Comparison of ENCODE assay signal across 17 cellular contexts in the genomic region with DNA sequence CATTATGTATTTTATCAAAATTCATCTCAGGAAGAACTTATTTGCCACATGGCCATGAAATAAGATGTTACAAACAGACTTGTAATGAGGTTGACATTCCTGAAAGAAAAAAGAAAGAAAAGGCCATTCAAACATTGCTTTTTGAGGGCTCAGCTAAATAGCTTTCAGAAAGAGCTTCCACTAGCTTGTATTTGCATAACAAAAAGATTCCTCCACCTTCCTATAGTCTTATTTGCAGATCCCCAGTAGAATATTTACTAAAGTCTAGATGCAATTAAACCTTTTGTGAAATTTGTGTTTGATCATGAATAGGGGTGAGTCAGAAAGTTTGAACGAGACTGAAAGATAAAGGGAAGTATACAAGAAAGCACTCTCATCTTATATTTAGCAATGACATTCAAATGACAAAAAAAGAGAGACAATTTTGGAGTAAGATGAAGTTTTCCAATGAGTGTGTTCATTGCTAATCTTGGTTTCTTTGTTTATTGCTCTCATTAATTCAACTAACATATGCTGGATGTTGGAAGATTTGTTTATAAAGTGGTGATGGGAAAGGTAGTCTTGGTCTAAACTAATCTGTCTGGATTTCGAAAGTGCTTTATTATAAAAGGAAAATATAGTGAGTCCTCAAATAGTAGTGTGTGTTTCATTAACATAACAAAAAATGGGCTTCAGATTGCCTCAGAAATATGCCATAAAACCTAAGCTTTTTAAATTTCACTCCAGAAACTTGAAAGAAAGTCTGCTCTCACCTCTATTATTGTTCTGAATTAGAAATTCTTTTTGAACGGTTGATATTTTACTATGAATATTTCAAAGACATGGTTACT. TPM values are rescaled to one million over a fixed set of nuclear protein-coding genes. Genes with fewer than 3 reads are reported as not detected.
DNase-seq lines count a peak whose midpoint lies in the region; ATAC-seq and TF ChIP-seq lines count a peak whose summit lies in the region.
"Had no signal": no experiment of that assay in that cellular context is flagged by ENCODE, and none has a peak within 500 bp of the region (broad histone marks: within the 10 kb centered on the region; RNA-seq: fewer than 3 reads in every experiment).

No MANE protein-coding gene starts in this region.

- no peak overlapping the region for H2AFZ ChIP-seq in GM23338

- H3K27me3 ChIP-seq in GM23338 (ENCODE audit: insufficient read depth) (no peaks in the 10 kb centered on the region), iPS-15b (ENCODE audit: control insufficient read depth, insufficient read depth, low read length) (no peaks in the 10 kb centered on the region)
- H3K27me3 ChIP-seq: SJSA1 had no signal

- no peaks in the 10 kb centered on the region for H3K9me3 ChIP-seq in iPS-15b (ENCODE audit: control insufficient read depth, insufficient read depth, low read length)
- H3K9me3 ChIP-seq: HAP-1, SJSA1 had no signal

- ATAC-seq in GM23338: peak; percentile 80
- no peak for ATAC-seq in GM19467 (IDR thresholded peaks at IDR 0.05; ENCODE audit: unreplicated experiment)
- ATAC-seq in activated CD8-positive, alpha-beta memory T cell treated with anti-CD3 and anti-CD28 coated beads, Interleukin-2, amount 10 ng/mL, durations not matched to agents 7 days and 5 days: no peak
- ATAC-seq in GM21360 (IDR thresholded peaks at IDR 0.05; ENCODE audit: unreplicated experiment): no peak
- ATAC-seq: T-helper 17 cell had no signal

- H3K36me3 ChIP-seq in GM23338 (ENCODE audit: insufficient read depth) (no peaks in the 10 kb centered on the region), iPS-15b (ENCODE audit: control insufficient read depth, insufficient read depth, low read length) (no peaks in the 10 kb centered on the region)
- H3K36me3 ChIP-seq: HAP-1, SJSA1 had no signal

- H3K27ac Mint-ChIP-seq in GM23338: peak overlapping the region; percentile 95
- H3K27ac Mint-ChIP-seq in activated CD8-positive, alpha-beta memory T cell treated with anti-CD3 and anti-CD28 coated beads, Interleukin-2, amount 10 ng/mL, durations not matched to agents 7 days and 5 days: no peak overlapping the region
- H3K27ac Mint-ChIP-seq: T-helper 17 cell had no signal

- TF ChIP-seq CTCF in GM23338 (conservative IDR thresholded peaks at IDR 0.05; ENCODE audit: low read depth in 2 of 2): no peak

- peaks cover 5% of the 10 kb centered on the region for H3K27me3 Mint-ChIP-seq in GM23338 (ENCODE audit: insufficient read depth, low read depth, poor library complexity)
- no peaks in the 10 kb centered on the region for H3K27me3 Mint-ChIP-seq in activated CD8-positive, alpha-beta memory T cell treated with anti-CD3 and anti-CD28 coated beads, Interleukin-2, amount 10 ng/mL, durations not matched to agents 7 days and 5 days
- H3K27me3 Mint-ChIP-seq: T-helper 17 cell had no signal

- H3K27ac ChIP-seq in GM23338 (ENCODE audit: low read depth): peak overlapping the region; percentile 89
- H3K27ac ChIP-seq: SJSA1 had no signal

- no peaks in the 10 kb centered on the region for H3K9me2 ChIP-seq in GM23338 (ENCODE audit: insufficient read depth)

- H3K4me3 Mint-ChIP-seq in GM23338: peak overlapping the region; percentile 47
- no peak overlapping the region for H3K4me3 Mint-ChIP-seq in activated CD8-positive, alpha-beta memory T cell treated with anti-CD3 and anti-CD28 coated beads, Interleukin-2, amount 10 ng/mL, durations not matched to agents 7 days and 5 days
- H3K4me3 Mint-ChIP-seq: T-helper 17 cell had no signal

- no peaks in the 10 kb centered on the region for H3F3A ChIP-seq in GM23338 (replicated peaks; ENCODE audit: low read depth)

- no peaks in the 10 kb centered on the region for H3K9me3 Mint-ChIP-seq in GM23338
- H3K9me3 Mint-ChIP-seq in activated CD8-positive, alpha-beta memory T cell treated with anti-CD3 and anti-CD28 coated beads, Interleukin-2, amount 10 ng/mL, durations not matched to agents 7 days and 5 days (ENCODE audit: low read depth): no peaks in the 10 kb centered on the region

- H4K20me1 ChIP-seq in GM23338 (replicated peaks; ENCODE audit: insufficient read depth): no peaks in the 10 kb centered on the region

- H3K4me1 ChIP-seq in GM23338 (ENCODE audit: insufficient read depth) (peaks cover 46% of the 10 kb centered on the region), iPS-15b (ENCODE audit: control insufficient read depth, insufficient read depth, low read length) (peaks cover 40% of the 10 kb centered on the region)
- H3K4me1 ChIP-seq: SJSA1 had no signal

- H3K79me2 ChIP-seq in GM23338 (replicated peaks; ENCODE audit: insufficient read depth): no peaks in the 10 kb centered on the region

- H3K4me3 ChIP-seq in GM23338 (no peak overlapping the region), iPS-15b (ENCODE audit: low read depth, low read length) (no peak overlapping the region)
- H3K4me3 ChIP-seq: HAP-1, SJSA1 had no signal

- H3K4me1 Mint-ChIP-seq in GM23338: peaks cover 54% of the 10 kb centered on the region
- H3K4me1 Mint-ChIP-seq in activated CD8-positive, alpha-beta memory T cell treated with anti-CD3 and anti-CD28 coated beads, Interleukin-2, amount 10 ng/mL, durations not matched to agents 7 days and 5 days: no peaks in the 10 kb centered on the region
- H3K4me1 Mint-ChIP-seq: T-helper 17 cell had no signal

- H3K9ac ChIP-seq in iPS-15b (ENCODE audit: low read depth, low read length): peak overlapping the region; percentile 26

- peak; percentile 15 for DNase-seq in ELF-1 (ENCODE audit: low read depth, low spot score)
- DNase-seq in GM23338 (ENCODE audit: low spot score): peak; percentile 89
- DNase-seq in NCI-H69 (lab: John Stamatoyannopoulos, UW): peak; percentile 68
- no peak for DNase-seq in activated CD8-positive, alpha-beta memory T cell treated with anti-CD3 and anti-CD28 coated beads, Interleukin-2, amount 10 ng/mL, durations not matched to agents 7 days and 5 days
- DNase-seq: ACHN, C1 segment of cervical spinal cord, EL, IMR-90, NCI-H2029 treated with DMSO at 0.1 percent for 48 hours, NCI-H510A, T-helper 17 cell had no signal

- peak overlapping the region; percentile 8 for H3K4me2 ChIP-seq in GM23338

- H3K36me3 Mint-ChIP-seq in GM23338 (ENCODE audit: low read depth): no peaks in the 10 kb centered on the region
- H3K36me3 Mint-ChIP-seq in activated CD8-positive, alpha-beta memory T cell treated with anti-CD3 and anti-CD28 coated beads, Interleukin-2, amount 10 ng/mL, durations not matched to agents 7 days and 5 days: no peaks in the 10 kb centered on the region

- CTCF ChIA-PET in activated CD8-positive, alpha-beta memory T cell treated with anti-CD3 and anti-CD28 coated beads, Interleukin-2, amount 10 ng/mL, durations not matched to agents 7 days and 5 days (lab: Charles Lee): no interaction called here

TF ChIP-seq in GM23338, 12 proteins besides CTCF, POLR2A, EP300 and RAD21 (continues in another document):
- TF ChIP-seq, protein P1, sequence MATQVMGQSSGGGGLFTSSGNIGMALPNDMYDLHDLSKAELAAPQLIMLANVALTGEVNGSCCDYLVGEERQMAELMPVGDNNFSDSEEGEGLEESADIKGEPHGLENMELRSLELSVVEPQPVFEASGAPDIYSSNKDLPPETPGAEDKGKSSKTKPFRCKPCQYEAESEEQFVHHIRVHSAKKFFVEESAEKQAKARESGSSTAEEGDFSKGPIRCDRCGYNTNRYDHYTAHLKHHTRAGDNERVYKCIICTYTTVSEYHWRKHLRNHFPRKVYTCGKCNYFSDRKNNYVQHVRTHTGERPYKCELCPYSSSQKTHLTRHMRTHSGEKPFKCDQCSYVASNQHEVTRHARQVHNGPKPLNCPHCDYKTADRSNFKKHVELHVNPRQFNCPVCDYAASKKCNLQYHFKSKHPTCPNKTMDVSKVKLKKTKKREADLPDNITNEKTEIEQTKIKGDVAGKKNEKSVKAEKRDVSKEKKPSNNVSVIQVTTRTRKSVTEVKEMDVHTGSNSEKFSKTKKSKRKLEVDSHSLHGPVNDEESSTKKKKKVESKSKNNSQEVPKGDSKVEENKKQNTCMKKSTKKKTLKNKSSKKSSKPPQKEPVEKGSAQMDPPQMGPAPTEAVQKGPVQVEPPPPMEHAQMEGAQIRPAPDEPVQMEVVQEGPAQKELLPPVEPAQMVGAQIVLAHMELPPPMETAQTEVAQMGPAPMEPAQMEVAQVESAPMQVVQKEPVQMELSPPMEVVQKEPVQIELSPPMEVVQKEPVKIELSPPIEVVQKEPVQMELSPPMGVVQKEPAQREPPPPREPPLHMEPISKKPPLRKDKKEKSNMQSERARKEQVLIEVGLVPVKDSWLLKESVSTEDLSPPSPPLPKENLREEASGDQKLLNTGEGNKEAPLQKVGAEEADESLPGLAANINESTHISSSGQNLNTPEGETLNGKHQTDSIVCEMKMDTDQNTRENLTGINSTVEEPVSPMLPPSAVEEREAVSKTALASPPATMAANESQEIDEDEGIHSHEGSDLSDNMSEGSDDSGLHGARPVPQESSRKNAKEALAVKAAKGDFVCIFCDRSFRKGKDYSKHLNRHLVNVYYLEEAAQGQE (IDR thresholded peaks at IDR 0.05; ENCODE audit: unreplicated experiment): no peak

RNA-seq across cellular contexts. Expression of gene CADPS, which starts 9.0 kb away (rescaled TPM):
- 16.4 and 22.0 TPM in 2 replicates for total RNA-seq in GM23338 (2014; rRNA removed; shearing (Covaris generic))
- 9.5 and 14.7 TPM in 2 replicates for polyA plus RNA-seq in GM23338 (2016; fragmentation: Nextera tagmentation; extraction: Ambion mirVana)
- total RNA-seq in activated CD8-positive, alpha-beta memory T cell treated with anti-CD3 and anti-CD28 coated beads, Interleukin-2, amount 10 ng/mL, durations not matched to agents 7 days and 5 days: not detected
- total RNA-seq: IMR-90, M059J, SJSA1, T-helper 17 cell had no signal
- polyA plus RNA-seq: IMR-90 had no signal

Comparison
In these comparisons a context has a peak if more than half of its experiments do, and no peak if none do; other contexts are left out.
1. RNA of gene CADPS, which starts 9.0 kb away (total RNA-seq): 16.4 to 22.0 TPM in GM23338; not detected in activated CD8-positive, alpha-beta memory T cell treated with anti-CD3 and anti-CD28 coated beads, Interleukin-2, amount 10 ng/mL, durations not matched to agents 7 days and 5 days; every median in the first group is over 10 times any median in the second.